In genomic region chr3:124963755-124964154, GRCh38 we compare ENCODE assay signal across 23 cellular contexts. TPM values are rescaled to one million over a fixed set of nuclear protein-coding genes. Genes with fewer than 3 reads are reported as not detected.
DNase-seq lines count a peak whose midpoint lies in the region; ATAC-seq, FAIRE-seq and TF ChIP-seq lines count a peak whose summit lies in the region.
"Had no signal": no experiment of that assay in that cellular context is flagged by ENCODE, and none has a peak within 500 bp of the region (broad histone marks: within the 10 kb centered on the region; RNA-seq: fewer than 3 reads in every experiment).

No MANE protein-coding gene starts in this region.

- H3K9me3 Mint-ChIP-seq in stimulated activated naive B cell treated with anti-CD40 and anti-IgM and Interleukin-4, amounts not matched to agents 10 μg/mL and 1 μg/mL and 100 μg/mL, for 72 hours, result no peaks in the 10 kb centered on the region
- H3K9me3 Mint-ChIP-seq: CD8-positive, alpha-beta memory T cell had no signal

- FAIRE-seq in pancreas (lab: Jason Lieb, UNC), result no peak
- FAIRE-seq: D721Med, K562 had no signal

- in situ Hi-C loops in Panc1 (cut with HindIII; ENCODE audit: low pct_unique_long_range_greater_than_20kb, low sequenced_read_pairs), result no loop called here

- no peaks in the 10 kb centered on the region for H3K9me3 ChIP-seq in Panc1 (ENCODE audit: control insufficient read depth, insufficient read depth, low read depth, low read length)
- H3K9me3 ChIP-seq in duodenal mucosa (ENCODE audit: control insufficient read depth in 1 of 2, low read length in 2 of 2), result no peaks in the 10 kb centered on the region
- no peaks in the 10 kb centered on the region for H3K9me3 ChIP-seq in right cardiac atrium (ENCODE audit: control insufficient read depth, low read length)
- no peaks in the 10 kb centered on the region for H3K9me3 ChIP-seq in pancreas
- H3K9me3 ChIP-seq: HAP-1 had no signal

- H3K27ac Mint-ChIP-seq in stimulated activated naive B cell treated with anti-CD40 and anti-IgM and Interleukin-4, amounts not matched to agents 10 μg/mL and 1 μg/mL and 100 μg/mL, for 72 hours, result no peak overlapping the region

- H3K27ac ChIP-seq in Panc1 (ENCODE audit: low read length), result 0 out of 2 replicates have a peak overlapping the region, but pooled peaks have one; percentile 24
- peak overlapping the region; percentile 42 for H3K27ac ChIP-seq in duodenal mucosa (ENCODE audit: low read depth, low read length)
- H3K27ac ChIP-seq in right cardiac atrium (ENCODE audit: low read length), result peak overlapping the region; percentile 8
- H3K27ac ChIP-seq in pancreas, result no peak overlapping the region
- H3K27ac ChIP-seq: GM23248 had no signal

- intact Hi-C loops in Panc1 (cut with micrococcal nuclease; ENCODE audit: unreplicated experiment), result no loop called here
- intact Hi-C loops in right cardiac atrium (cut with DNase I), result no loop called here
- intact Hi-C loops in pancreas (cut with DNase I), result no loop called here

- no peaks in the 10 kb centered on the region for H3K27me3 Mint-ChIP-seq in stimulated activated naive B cell treated with anti-CD40 and anti-IgM and Interleukin-4, amounts not matched to agents 10 μg/mL and 1 μg/mL and 100 μg/mL, for 72 hours
- H3K27me3 Mint-ChIP-seq: CD8-positive, alpha-beta memory T cell had no signal

- H3K4me1 Mint-ChIP-seq in stimulated activated naive B cell treated with anti-CD40 and anti-IgM and Interleukin-4, amounts not matched to agents 10 μg/mL and 1 μg/mL and 100 μg/mL, for 72 hours, result peaks cover 6 to 9% of the 10 kb centered on the region in 2 donors

- TF ChIP-seq CTCF in Panc1 (IDR thresholded peaks at IDR 0.05), result no peak
- TF ChIP-seq CTCF in pancreas (IDR thresholded peaks at IDR 0.05), result no peak

- no peak for ATAC-seq in Panc1
- no peak for ATAC-seq in right cardiac atrium
- peak; percentile 14 to 42 (median 26) for ATAC-seq in pancreas
- no peak for ATAC-seq in HG02970 (IDR thresholded peaks at IDR 0.05; ENCODE audit: low FRiP score, unreplicated experiment)
- no peak for ATAC-seq in stimulated activated naive B cell treated with anti-CD40 and anti-IgM and Interleukin-4, amounts not matched to agents 10 μg/mL and 1 μg/mL and 100 μg/mL, for 72 hours (replicated peaks)
- no peak for ATAC-seq in HG03025 (IDR thresholded peaks at IDR 0.05; ENCODE audit: low FRiP score, unreplicated experiment)
- ATAC-seq: K562, SK-N-SH treated with all-trans-retinoic acid at 6 μM for 48 hours had no signal

- H3K36me3 ChIP-seq in Panc1 (ENCODE audit: control insufficient read depth, insufficient read depth, low read length) (no peaks in the 10 kb centered on the region), duodenal mucosa (ENCODE audit: control insufficient read depth in 1 of 2, insufficient read depth in 2 of 2, low read length in 2 of 2) (peaks cover 0 to 2% of the 10 kb centered on the region in 2 donors), pancreas (no peaks in the 10 kb centered on the region)
- H3K36me3 ChIP-seq: BLaER1 treated with 17β-estradiol and CSF1 and Interleukin-3, amounts not matched to agents 10 nM and 100 nM; HAP-1 had no signal

- H3K4me3 Mint-ChIP-seq in stimulated activated naive B cell treated with anti-CD40 and anti-IgM and Interleukin-4, amounts not matched to agents 10 μg/mL and 1 μg/mL and 100 μg/mL, for 72 hours, result no peak overlapping the region
- H3K4me3 Mint-ChIP-seq: CD8-positive, alpha-beta memory T cell had no signal

- no peak overlapping the region for H3K9ac ChIP-seq in duodenal mucosa (ENCODE audit: low read depth in 1 of 2, low read length in 2 of 2)
- H3K9ac ChIP-seq: BLaER1 treated with 17β-estradiol and CSF1 and Interleukin-3, amounts not matched to agents 10 nM and 100 nM; GM23248 had no signal

- DNase-seq in Panc1 (ENCODE audit: low read depth, low spot score) (no peak), right cardiac atrium (no peak), pancreas (no peak), HEK293T (ENCODE audit: extremely low spot score) (no peak)
- DNase-seq in stimulated activated naive B cell treated with anti-CD40 and anti-IgM and Interleukin-4, amounts not matched to agents 10 μg/mL and 1 μg/mL and 100 μg/mL, for 72 hours, result no peak
- DNase-seq: CD8-positive, alpha-beta memory T cell; DMS79 treated with DMSO at 0.1 percent for 48 hours; NCI-H1105 treated with DMSO at 0.1 percent for 48 hours; NCI-H1694 treated with DMSO at 0.1 percent for 48 hours; NCI-H774; SIG-M5 had no signal

- 39% methylated on average over 3 of the region's 3 CpGs for WGBS in right cardiac atrium
- WGBS in pancreas, 2 donors, result 20 to 30% methylated on average over 3 of the region's 3 CpGs

- POLR2A ChIA-PET in Panc1 (lab: Charles Lee) (no interaction called here), HEK293T (lab: Yijun Ruan, JAX) (no interaction called here)

- BruUV-seq in Panc1 (replicated peaks; lab: Mats Ljungman, UMichigan), result no TSS peak

- no peaks in the 10 kb centered on the region for H3K36me3 Mint-ChIP-seq in stimulated activated naive B cell treated with anti-CD40 and anti-IgM and Interleukin-4, amounts not matched to agents 10 μg/mL and 1 μg/mL and 100 μg/mL, for 72 hours

- CTCF ChIA-PET in Panc1 (lab: Charles Lee) (interaction anchor here (0.6 to 1.1 kb wide), 2 partner anchors 35 to 439 kb away, joined by 3 read pairs; no protein-coding TSS in a partner anchor), HEK293T (lab: Yijun Ruan, JAX) (no interaction called here)

- no peak overlapping the region for H3K4me3 ChIP-seq in Panc1 (ENCODE audit: low read depth in 2 of 2, low read length in 2 of 2)
- no peak overlapping the region for H3K4me3 ChIP-seq in duodenal mucosa (ENCODE audit: low read depth in 1 of 2, low read length in 2 of 2)
- no peak overlapping the region for H3K4me3 ChIP-seq in right cardiac atrium (ENCODE audit: low read length)
- H3K4me3 ChIP-seq in pancreas, result no peak overlapping the region
- H3K4me3 ChIP-seq: BLaER1 treated with 17β-estradiol and CSF1 and Interleukin-3, amounts not matched to agents 10 nM and 100 nM; GM23248; HAP-1; K562 had no signal

- no peaks in the 10 kb centered on the region for H3K27me3 ChIP-seq in Panc1 (ENCODE audit: control insufficient read depth, insufficient read depth, low read length)
- no peaks in the 10 kb centered on the region for H3K27me3 ChIP-seq in duodenal mucosa (ENCODE audit: control insufficient read depth in 1 of 2, insufficient read depth in 2 of 2, low read length in 2 of 2)
- H3K27me3 ChIP-seq in right cardiac atrium (ENCODE audit: control insufficient read depth, insufficient read depth), result no peaks in the 10 kb centered on the region
- H3K27me3 ChIP-seq in pancreas, result no peaks in the 10 kb centered on the region
- H3K27me3 ChIP-seq: BLaER1 treated with 17β-estradiol and CSF1 and Interleukin-3, amounts not matched to agents 10 nM and 100 nM had no signal

- H3K4me1 ChIP-seq in Panc1 (ENCODE audit: control insufficient read depth, insufficient read depth, low read length), result peaks cover 11% of the 10 kb centered on the region
- peaks cover 36 to 60% of the 10 kb centered on the region in 2 donors for H3K4me1 ChIP-seq in duodenal mucosa (ENCODE audit: control insufficient read depth in 1 of 2, insufficient read depth in 2 of 2, low read length in 2 of 2)
- H3K4me1 ChIP-seq in right cardiac atrium (ENCODE audit: control insufficient read depth, insufficient read depth, low read length), result peaks cover 13% of the 10 kb centered on the region
- H3K4me1 ChIP-seq in pancreas, result peaks cover 0 to 2% (median 0%) of the 10 kb centered on the region in 3 donors
- H3K4me1 ChIP-seq: HAP-1 had no signal

TF ChIP-seq in HEK293T, 16 proteins besides CTCF, POLR2A, EP300 and RAD21:
- TF ChIP-seq NFRKB (IDR thresholded peaks at IDR 0.05) (no peak), FOXK2 (IDR thresholded peaks at IDR 0.05) (no peak), TARDBP (IDR thresholded peaks at IDR 0.05) (no peak), FOXM1 (IDR thresholded peaks at IDR 0.05; ENCODE audit: borderline replicate concordance) (no peak), LEF1 (IDR thresholded peaks at IDR 0.05; ENCODE audit: borderline replicate concordance) (no peak), SP1 (IDR thresholded peaks at IDR 0.05) (no peak)

RNA-seq across cellular contexts. Expression of gene MUC13, which starts 29.2 kb away (rescaled TPM):
- total RNA-seq in Panc1 (2021; ENCODE audit: unreplicated experiment), result 0.13 TPM
- not detected for polyA plus RNA-seq in Panc1 (2012; ENCODE audit: insufficient read length)
- not detected for total RNA-seq in right cardiac atrium
- polyA plus RNA-seq in right cardiac atrium, result 0.05 TPM
- total RNA-seq in pancreas, result 1 to 10 TPM; 1.2 to 9.9 (median 3.5) TPM
- polyA plus RNA-seq in pancreas, result 1 to 10 TPM; 2.8 to 8.2 TPM
- total RNA-seq: CD8-positive, alpha-beta memory T cell; G401; OCI-LY7; RPMI7951 had no signal
- polyA plus RNA-seq: CD8-positive, alpha-beta memory T cell; K562 had no signal

Comparison
In these comparisons a context has a peak if more than half of its experiments do, and no peak if none do; other contexts are left out.
1. ATAC-seq: peak in pancreas (4 of 4); none in Panc1 (single experiment), right cardiac atrium (0 of 2), HG02970 (single experiment), stimulated activated naive B cell treated with anti-CD40 and anti-IgM and Interleukin-4, amounts not matched to agents 10 μg/mL and 1 μg/mL and 100 μg/mL, for 72 hours (0 of 2) and HG03025 (single experiment).
2. H3K27ac ChIP-seq: peak in Panc1 (single experiment), duodenal mucosa (single experiment) and right cardiac atrium (single experiment); none in pancreas (0 of 4).